ENCODE assay signal across 8 cellular contexts in the genomic region with DNA sequence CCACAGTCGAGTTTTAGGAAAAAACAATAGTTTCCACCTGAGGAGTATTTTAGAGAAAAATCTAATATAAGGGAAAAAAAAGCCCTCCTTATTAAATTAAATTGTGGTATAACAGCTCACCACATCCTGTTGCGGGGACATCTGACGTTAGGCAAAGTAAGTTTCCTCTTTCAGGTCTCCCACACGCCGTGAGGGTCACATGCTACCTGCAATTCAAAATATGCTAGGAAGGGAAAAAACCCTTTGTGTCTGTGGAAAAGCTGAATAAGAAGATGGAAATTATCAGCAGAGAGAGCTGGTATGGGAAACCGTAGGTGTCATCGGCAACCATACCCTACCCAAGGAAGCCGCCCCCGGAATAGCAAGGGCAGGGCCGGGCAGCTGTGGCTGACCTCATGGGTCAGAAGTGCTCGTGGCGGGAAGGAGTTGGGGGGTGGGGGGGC.
DNase-seq lines count a peak whose midpoint lies in the region; ATAC-seq and TF ChIP-seq lines count a peak whose summit lies in the region.

No MANE protein-coding gene starts in this region.

- peaks cover 45% of the 10 kb centered on the region for H3K4me1 Mint-ChIP-seq in activated CD8-positive, alpha-beta memory T cell treated with anti-CD3 and anti-CD28 coated beads, Interleukin-2, amount 10 ng/mL, durations not matched to agents 7 days and 5 days
- peaks cover 38 to 68% (median 56%) of the 10 kb centered on the region in 4 donors for H3K4me1 Mint-ChIP-seq in naive thymus-derived CD8-positive, alpha-beta T cell

- H3K79me2 ChIP-seq in mesendoderm (ENCODE audit: control insufficient read depth, insufficient read depth, low read length) = no peaks in the 10 kb centered on the region

- H3K56ac ChIP-seq in mesendoderm (ENCODE audit: low read length) = no peak overlapping the region

- peaks cover 2% of the 10 kb centered on the region for H3K36me3 Mint-ChIP-seq in activated CD8-positive, alpha-beta memory T cell treated with anti-CD3 and anti-CD28 coated beads, Interleukin-2, amount 10 ng/mL, durations not matched to agents 7 days and 5 days
- peaks cover 0 to 16% (median 7%) of the 10 kb centered on the region in 3 donors for H3K36me3 Mint-ChIP-seq in naive thymus-derived CD8-positive, alpha-beta T cell

- no peaks in the 10 kb centered on the region for H3K9me3 Mint-ChIP-seq in activated CD8-positive, alpha-beta memory T cell treated with anti-CD3 and anti-CD28 coated beads, Interleukin-2, amount 10 ng/mL, durations not matched to agents 7 days and 5 days (ENCODE audit: low read depth)
- H3K9me3 Mint-ChIP-seq in naive thymus-derived CD8-positive, alpha-beta T cell = no peaks in the 10 kb centered on the region

- no peak overlapping the region for H2BK120ac ChIP-seq in mesendoderm (ENCODE audit: low read depth, low read length)

- H3K4me2 ChIP-seq in mesendoderm (ENCODE audit: low read length) = no peak overlapping the region

- no CpG with 5 or more reads among the region's 12 CpGs for WGBS in mesendoderm (ENCODE audit: extremely low coverage, insufficient coverage, low lambda C conversion rate)

- no peak for TF ChIP-seq CTCF in foreskin keratinocyte (conservative IDR thresholded peaks at IDR 0.05)

- H3K36me3 ChIP-seq in mesendoderm (ENCODE audit: control insufficient read depth, insufficient read depth, low read length) = no peaks in the 10 kb centered on the region

- H2BK15ac ChIP-seq in mesendoderm (replicated peaks; ENCODE audit: low read depth) = no peak overlapping the region

- H3K18ac ChIP-seq in mesendoderm (ENCODE audit: low read length) = no peak overlapping the region

- H3K4me1 ChIP-seq in mesendoderm (ENCODE audit: control insufficient read depth, low read depth, low read length) (no peaks in the 10 kb centered on the region), foreskin keratinocyte (no peaks in the 10 kb centered on the region)

- ATAC-seq in GM21360 (IDR thresholded peaks at IDR 0.05; ENCODE audit: unreplicated experiment) (peak; percentile 61), HG03571 (IDR thresholded peaks at IDR 0.05; ENCODE audit: unreplicated experiment) (peak; percentile 59), foreskin keratinocyte (no peak)
- ATAC-seq in activated CD8-positive, alpha-beta memory T cell treated with anti-CD3 and anti-CD28 coated beads, Interleukin-2, amount 10 ng/mL, durations not matched to agents 7 days and 5 days = peak; percentile 65
- ATAC-seq in naive thymus-derived CD8-positive, alpha-beta T cell = peak; percentile 57 to 78

- H3K79me1 ChIP-seq in mesendoderm (ENCODE audit: low read length) = no peaks in the 10 kb centered on the region

- no peak overlapping the region for H2AK5ac ChIP-seq in mesendoderm (ENCODE audit: low read length)

- H3K9ac ChIP-seq in mesendoderm (ENCODE audit: low read length) = no peak overlapping the region

- H3K27me3 Mint-ChIP-seq in activated CD8-positive, alpha-beta memory T cell treated with anti-CD3 and anti-CD28 coated beads, Interleukin-2, amount 10 ng/mL, durations not matched to agents 7 days and 5 days = no peaks in the 10 kb centered on the region
- no peaks in the 10 kb centered on the region for H3K27me3 Mint-ChIP-seq in naive thymus-derived CD8-positive, alpha-beta T cell

- no peak overlapping the region for H3K27ac ChIP-seq in mesendoderm (ENCODE audit: low read depth, low read length)
- H3K27ac ChIP-seq in foreskin keratinocyte = no peak overlapping the region

- peak overlapping the region; percentile 85 for H3K27ac Mint-ChIP-seq in activated CD8-positive, alpha-beta memory T cell treated with anti-CD3 and anti-CD28 coated beads, Interleukin-2, amount 10 ng/mL, durations not matched to agents 7 days and 5 days
- peak overlapping the region; percentile 96 to 100 (median 98) for H3K27ac Mint-ChIP-seq in naive thymus-derived CD8-positive, alpha-beta T cell

- no peaks in the 10 kb centered on the region for H3K27me3 ChIP-seq in mesendoderm (ENCODE audit: insufficient read depth, low read length, poor library complexity)
- no peaks in the 10 kb centered on the region for H3K27me3 ChIP-seq in foreskin keratinocyte

- no peak overlapping the region for H3K4me3 ChIP-seq in mesendoderm (ENCODE audit: low read length)

- no peak overlapping the region for H4K5ac ChIP-seq in mesendoderm (ENCODE audit: low read length)

- peak overlapping the region; percentile 57 for H3K4me3 Mint-ChIP-seq in activated CD8-positive, alpha-beta memory T cell treated with anti-CD3 and anti-CD28 coated beads, Interleukin-2, amount 10 ng/mL, durations not matched to agents 7 days and 5 days
- H3K4me3 Mint-ChIP-seq in naive thymus-derived CD8-positive, alpha-beta T cell = peak overlapping the region; percentile 79 to 93 (median 89)

- POLR2A ChIA-PET in naive thymus-derived CD8-positive, alpha-beta T cell (lab: Charles Lee) = interaction anchor here (0.6 to 2.8 kb wide), 17 partner anchors 8 to 296 kb away, joined by 3 to 21 read pairs (median 5); no protein-coding TSS in a partner anchor

- CTCF ChIA-PET in activated CD8-positive, alpha-beta memory T cell treated with anti-CD3 and anti-CD28 coated beads, Interleukin-2, amount 10 ng/mL, durations not matched to agents 7 days and 5 days (lab: Charles Lee) = interaction anchor here (0.9 to 2.1 kb wide), 7 partner anchors 118 to 144 kb away, joined by 3 to 9 read pairs (median 5); no protein-coding TSS in a partner anchor

- no peak overlapping the region for H3K23ac ChIP-seq in mesendoderm (ENCODE audit: low read length)

- no peak overlapping the region for H4K8ac ChIP-seq in mesendoderm (ENCODE audit: low read depth, low read length)

- H2BK5ac ChIP-seq in mesendoderm (ENCODE audit: low read length) = no peak overlapping the region

- no peak overlapping the region for H3K4ac ChIP-seq in mesendoderm (ENCODE audit: low read depth, low read length)

- DNase-seq in AML-193 (lab: John Stamatoyannopoulos, UW) (peak; percentile 67 to 70), mesendoderm (no peak), AG20443 (ENCODE audit: low spot score) (no peak), foreskin keratinocyte (no peak)
- DNase-seq in activated CD8-positive, alpha-beta memory T cell treated with anti-CD3 and anti-CD28 coated beads, Interleukin-2, amount 10 ng/mL, durations not matched to agents 7 days and 5 days = peak; percentile 87
- DNase-seq in naive thymus-derived CD8-positive, alpha-beta T cell = peak; percentile 58 to 92 (median 82)

Comparison
In these comparisons a context has a peak if more than half of its experiments do, and no peak if none do; other contexts are left out.
1. DNase-seq: peak in AML-193 (2 of 2), activated CD8-positive, alpha-beta memory T cell treated with anti-CD3 and anti-CD28 coated beads, Interleukin-2, amount 10 ng/mL, durations not matched to agents 7 days and 5 days (single experiment) and naive thymus-derived CD8-positive, alpha-beta T cell (10 of 10); none in mesendoderm (single experiment), AG20443 (single experiment) and foreskin keratinocyte (0 of 2).